Comparison of ENCODE assay signal across 1 cellular context in the genomic region with DNA sequence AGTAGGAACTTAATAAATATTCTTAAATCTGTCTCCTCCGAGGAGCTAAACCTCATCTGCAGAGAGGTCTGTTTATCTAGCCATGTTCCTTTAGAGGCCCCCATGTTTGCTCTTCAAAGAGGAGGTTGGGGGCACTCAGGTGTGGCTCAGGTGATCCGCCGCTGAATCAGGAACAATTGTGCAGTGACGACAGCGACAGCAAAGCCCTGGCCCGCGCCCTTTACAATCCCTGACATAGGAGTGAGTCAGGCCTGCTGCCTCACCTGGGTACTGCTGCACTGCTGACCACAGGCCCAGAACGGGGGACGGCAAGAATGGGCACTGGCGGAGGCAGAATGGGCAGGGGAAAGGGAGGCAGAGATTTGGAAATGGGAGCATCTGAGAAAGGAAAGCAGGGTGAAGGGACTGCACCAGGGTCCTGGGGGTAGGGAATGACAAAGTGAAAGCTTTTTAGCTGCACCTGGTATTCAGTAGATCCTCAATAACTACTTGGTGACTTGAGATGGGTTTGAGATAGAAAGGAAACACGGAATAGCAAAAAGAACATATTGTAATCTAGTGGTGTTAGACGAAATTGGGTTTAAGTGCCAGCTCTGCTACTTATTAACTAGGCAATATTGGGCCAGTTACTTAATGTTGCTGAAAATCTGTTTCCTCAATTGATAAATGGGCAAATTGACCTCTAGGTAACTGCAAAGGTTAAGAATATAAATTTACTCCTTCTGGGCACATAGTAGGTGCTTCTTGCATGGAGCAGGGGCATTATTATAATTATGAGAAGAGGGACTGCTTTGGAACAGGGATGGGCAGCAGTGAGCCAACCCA.
TF ChIP-seq lines count a peak whose summit lies in the region.

No MANE protein-coding gene starts in this region.

TF ChIP-seq in HepG2, 621 proteins besides CTCF, POLR2A, EP300 and RAD21 (continued from another document and continues in another):
- TF ChIP-seq, protein P1, sequence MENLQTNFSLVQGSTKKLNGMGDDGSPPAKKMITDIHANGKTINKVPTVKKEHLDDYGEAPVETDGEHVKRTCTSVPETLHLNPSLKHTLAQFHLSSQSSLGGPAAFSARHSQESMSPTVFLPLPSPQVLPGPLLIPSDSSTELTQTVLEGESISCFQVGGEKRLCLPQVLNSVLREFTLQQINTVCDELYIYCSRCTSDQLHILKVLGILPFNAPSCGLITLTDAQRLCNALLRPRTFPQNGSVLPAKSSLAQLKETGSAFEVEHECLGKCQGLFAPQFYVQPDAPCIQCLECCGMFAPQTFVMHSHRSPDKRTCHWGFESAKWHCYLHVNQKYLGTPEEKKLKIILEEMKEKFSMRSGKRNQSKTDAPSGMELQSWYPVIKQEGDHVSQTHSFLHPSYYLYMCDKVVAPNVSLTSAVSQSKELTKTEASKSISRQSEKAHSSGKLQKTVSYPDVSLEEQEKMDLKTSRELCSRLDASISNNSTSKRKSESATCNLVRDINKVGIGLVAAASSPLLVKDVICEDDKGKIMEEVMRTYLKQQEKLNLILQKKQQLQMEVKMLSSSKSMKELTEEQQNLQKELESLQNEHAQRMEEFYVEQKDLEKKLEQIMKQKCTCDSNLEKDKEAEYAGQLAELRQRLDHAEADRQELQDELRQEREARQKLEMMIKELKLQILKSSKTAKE (CRISPR knock-in tag; IDR thresholded peaks at IDR 0.05; ENCODE audit: borderline replicate concordance), result no peak
- TF ChIP-seq, protein P2, sequence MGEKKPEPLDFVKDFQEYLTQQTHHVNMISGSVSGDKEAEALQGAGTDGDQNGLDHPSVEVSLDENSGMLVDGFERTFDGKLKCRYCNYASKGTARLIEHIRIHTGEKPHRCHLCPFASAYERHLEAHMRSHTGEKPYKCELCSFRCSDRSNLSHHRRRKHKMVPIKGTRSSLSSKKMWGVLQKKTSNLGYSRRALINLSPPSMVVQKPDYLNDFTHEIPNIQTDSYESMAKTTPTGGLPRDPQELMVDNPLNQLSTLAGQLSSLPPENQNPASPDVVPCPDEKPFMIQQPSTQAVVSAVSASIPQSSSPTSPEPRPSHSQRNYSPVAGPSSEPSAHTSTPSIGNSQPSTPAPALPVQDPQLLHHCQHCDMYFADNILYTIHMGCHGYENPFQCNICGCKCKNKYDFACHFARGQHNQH (CRISPR knock-in tag; IDR thresholded peaks at IDR 0.05), result 0 out of 2 replicates have a peak, but pooled peaks have one; percentile 15
- TF ChIP-seq ZBTB38 (CRISPR knock-in tag; IDR thresholded peaks at IDR 0.05) (peak; percentile 68), ZNF577 (CRISPR knock-in tag; IDR thresholded peaks at IDR 0.05; ENCODE audit: borderline replicate concordance, low read depth) (no peak), RARG (CRISPR knock-in tag; IDR thresholded peaks at IDR 0.05; ENCODE audit: low read depth) (no peak), PHF21A (CRISPR knock-in tag; IDR thresholded peaks at IDR 0.05) (0 out of 2 replicates have a peak, but pooled peaks have one; percentile 50), ZKSCAN1 (IDR thresholded peaks at IDR 0.05; ENCODE audit: low read length) (peak; percentile 76; the same call in 1 of the 2 replicates), KLF13 (CRISPR knock-in tag; IDR thresholded peaks at IDR 0.05) (no peak), ISX (CRISPR knock-in tag; conservative IDR thresholded peaks at IDR 0.05) (no peak), TEAD3 (CRISPR knock-in tag; optimal IDR thresholded peaks at IDR 0.05; ENCODE audit: borderline replicate concordance) (peak; percentile 29), ZNF34 (CRISPR knock-in tag; IDR thresholded peaks at IDR 0.05; ENCODE audit: borderline replicate concordance) (no peak), ZNF253 (CRISPR knock-in tag; IDR thresholded peaks at IDR 0.05; ENCODE audit: borderline replicate concordance) (no peak), NFYB (CRISPR knock-in tag; IDR thresholded peaks at IDR 0.05) (no peak; the same call in 1 of the 2 replicates), ZFY (CRISPR knock-in tag; IDR thresholded peaks at IDR 0.05) (peak; percentile 72), NFIB (CRISPR knock-in tag; IDR thresholded peaks at IDR 0.05; ENCODE audit: borderline replicate concordance) (no peak), ZFP1 (CRISPR knock-in tag; IDR thresholded peaks at IDR 0.05) (no peak; the same call in 1 of the 2 replicates), GTF2F1 (IDR thresholded peaks at IDR 0.05; ENCODE audit: low read length) (0 out of 2 replicates have a peak, but pooled peaks have one; percentile 26), FOSL2 (CRISPR knock-in tag; IDR thresholded peaks at IDR 0.05) (peak; percentile 87), CREB1 (IDR thresholded peaks at IDR 0.05) (peak; percentile 42; the same call in 1 of the 2 replicates), CREB1 (CRISPR knock-in tag; IDR thresholded peaks at IDR 0.05) (no peak), ZNF335 (CRISPR knock-in tag; IDR thresholded peaks at IDR 0.05) (0 out of 2 replicates have a peak, but pooled peaks have one; percentile 16), HDAC2 (CRISPR knock-in tag; IDR thresholded peaks at IDR 0.05) (0 out of 2 replicates have a peak, but pooled peaks have one; percentile 13), ELF3 (CRISPR knock-in tag; IDR thresholded peaks at IDR 0.05) (peak; percentile 58; the same call in 1 of the 2 replicates), NCOA2 (CRISPR knock-in tag; IDR thresholded peaks at IDR 0.05) (no peak; the same call in 1 of the 2 replicates), ZNF563 (CRISPR knock-in tag; IDR thresholded peaks at IDR 0.05) (no peak), AGO2 (optimal IDR thresholded peaks at IDR 0.05; ENCODE audit: low read depth, low read length) (peak; percentile 49)
- TF ChIP-seq, protein P3, sequence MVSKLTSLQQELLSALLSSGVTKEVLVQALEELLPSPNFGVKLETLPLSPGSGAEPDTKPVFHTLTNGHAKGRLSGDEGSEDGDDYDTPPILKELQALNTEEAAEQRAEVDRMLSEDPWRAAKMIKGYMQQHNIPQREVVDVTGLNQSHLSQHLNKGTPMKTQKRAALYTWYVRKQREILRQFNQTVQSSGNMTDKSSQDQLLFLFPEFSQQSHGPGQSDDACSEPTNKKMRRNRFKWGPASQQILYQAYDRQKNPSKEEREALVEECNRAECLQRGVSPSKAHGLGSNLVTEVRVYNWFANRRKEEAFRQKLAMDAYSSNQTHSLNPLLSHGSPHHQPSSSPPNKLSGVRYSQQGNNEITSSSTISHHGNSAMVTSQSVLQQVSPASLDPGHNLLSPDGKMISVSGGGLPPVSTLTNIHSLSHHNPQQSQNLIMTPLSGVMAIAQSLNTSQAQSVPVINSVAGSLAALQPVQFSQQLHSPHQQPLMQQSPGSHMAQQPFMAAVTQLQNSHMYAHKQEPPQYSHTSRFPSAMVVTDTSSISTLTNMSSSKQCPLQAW (CRISPR knock-in tag; IDR thresholded peaks at IDR 0.05), result peak; percentile 43; the same call in 1 of the 2 replicates
- TF ChIP-seq, protein P4, sequence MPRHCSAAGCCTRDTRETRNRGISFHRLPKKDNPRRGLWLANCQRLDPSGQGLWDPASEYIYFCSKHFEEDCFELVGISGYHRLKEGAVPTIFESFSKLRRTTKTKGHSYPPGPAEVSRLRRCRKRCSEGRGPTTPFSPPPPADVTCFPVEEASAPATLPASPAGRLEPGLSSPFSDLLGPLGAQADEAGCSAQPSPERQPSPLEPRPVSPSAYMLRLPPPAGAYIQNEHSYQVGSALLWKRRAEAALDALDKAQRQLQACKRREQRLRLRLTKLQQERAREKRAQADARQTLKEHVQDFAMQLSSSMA (CRISPR knock-in tag; IDR thresholded peaks at IDR 0.05), result 0 out of 2 replicates have a peak, but pooled peaks have one; percentile 38
- TF ChIP-seq, protein P5, sequence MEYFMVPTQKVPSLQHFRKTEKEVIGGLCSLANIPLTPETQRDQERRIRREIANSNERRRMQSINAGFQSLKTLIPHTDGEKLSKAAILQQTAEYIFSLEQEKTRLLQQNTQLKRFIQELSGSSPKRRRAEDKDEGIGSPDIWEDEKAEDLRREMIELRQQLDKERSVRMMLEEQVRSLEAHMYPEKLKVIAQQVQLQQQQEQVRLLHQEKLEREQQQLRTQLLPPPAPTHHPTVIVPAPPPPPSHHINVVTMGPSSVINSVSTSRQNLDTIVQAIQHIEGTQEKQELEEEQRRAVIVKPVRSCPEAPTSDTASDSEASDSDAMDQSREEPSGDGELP (IDR thresholded peaks at IDR 0.05; ENCODE audit: borderline replicate concordance, low read depth), result peak; percentile 66; the same call in 1 of the 2 replicates
- TF ChIP-seq, protein P6, sequence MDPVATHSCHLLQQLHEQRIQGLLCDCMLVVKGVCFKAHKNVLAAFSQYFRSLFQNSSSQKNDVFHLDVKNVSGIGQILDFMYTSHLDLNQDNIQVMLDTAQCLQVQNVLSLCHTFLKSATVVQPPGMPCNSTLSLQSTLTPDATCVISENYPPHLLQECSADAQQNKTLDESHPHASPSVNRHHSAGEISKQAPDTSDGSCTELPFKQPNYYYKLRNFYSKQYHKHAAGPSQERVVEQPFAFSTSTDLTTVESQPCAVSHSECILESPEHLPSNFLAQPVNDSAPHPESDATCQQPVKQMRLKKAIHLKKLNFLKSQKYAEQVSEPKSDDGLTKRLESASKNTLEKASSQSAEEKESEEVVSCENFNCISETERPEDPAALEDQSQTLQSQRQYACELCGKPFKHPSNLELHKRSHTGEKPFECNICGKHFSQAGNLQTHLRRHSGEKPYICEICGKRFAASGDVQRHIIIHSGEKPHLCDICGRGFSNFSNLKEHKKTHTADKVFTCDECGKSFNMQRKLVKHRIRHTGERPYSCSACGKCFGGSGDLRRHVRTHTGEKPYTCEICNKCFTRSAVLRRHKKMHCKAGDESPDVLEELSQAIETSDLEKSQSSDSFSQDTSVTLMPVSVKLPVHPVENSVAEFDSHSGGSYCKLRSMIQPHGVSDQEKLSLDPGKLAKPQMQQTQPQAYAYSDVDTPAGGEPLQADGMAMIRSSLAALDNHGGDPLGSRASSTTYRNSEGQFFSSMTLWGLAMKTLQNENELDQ (CRISPR knock-in tag; IDR thresholded peaks at IDR 0.05; ENCODE audit: borderline replicate concordance), result 0 out of 2 replicates have a peak, but pooled peaks have one; percentile 7
- TF ChIP-seq, protein P7, sequence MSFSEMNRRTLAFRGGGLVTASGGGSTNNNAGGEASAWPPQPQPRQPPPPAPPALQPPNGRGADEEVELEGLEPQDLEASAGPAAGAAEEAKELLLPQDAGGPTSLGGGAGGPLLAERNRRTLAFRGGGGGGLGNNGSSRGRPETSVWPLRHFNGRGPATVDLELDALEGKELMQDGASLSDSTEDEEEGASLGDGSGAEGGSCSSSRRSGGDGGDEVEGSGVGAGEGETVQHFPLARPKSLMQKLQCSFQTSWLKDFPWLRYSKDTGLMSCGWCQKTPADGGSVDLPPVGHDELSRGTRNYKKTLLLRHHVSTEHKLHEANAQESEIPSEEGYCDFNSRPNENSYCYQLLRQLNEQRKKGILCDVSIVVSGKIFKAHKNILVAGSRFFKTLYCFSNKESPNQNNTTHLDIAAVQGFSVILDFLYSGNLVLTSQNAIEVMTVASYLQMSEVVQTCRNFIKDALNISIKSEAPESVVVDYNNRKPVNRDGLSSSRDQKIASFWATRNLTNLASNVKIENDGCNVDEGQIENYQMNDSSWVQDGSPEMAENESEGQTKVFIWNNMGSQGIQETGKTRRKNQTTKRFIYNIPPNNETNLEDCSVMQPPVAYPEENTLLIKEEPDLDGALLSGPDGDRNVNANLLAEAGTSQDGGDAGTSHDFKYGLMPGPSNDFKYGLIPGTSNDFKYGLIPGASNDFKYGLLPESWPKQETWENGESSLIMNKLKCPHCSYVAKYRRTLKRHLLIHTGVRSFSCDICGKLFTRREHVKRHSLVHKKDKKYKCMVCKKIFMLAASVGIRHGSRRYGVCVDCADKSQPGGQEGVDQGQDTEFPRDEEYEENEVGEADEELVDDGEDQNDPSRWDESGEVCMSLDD (CRISPR knock-in tag; IDR thresholded peaks at IDR 0.05; ENCODE audit: borderline replicate concordance), result no peak
- TF ChIP-seq, protein P8, sequence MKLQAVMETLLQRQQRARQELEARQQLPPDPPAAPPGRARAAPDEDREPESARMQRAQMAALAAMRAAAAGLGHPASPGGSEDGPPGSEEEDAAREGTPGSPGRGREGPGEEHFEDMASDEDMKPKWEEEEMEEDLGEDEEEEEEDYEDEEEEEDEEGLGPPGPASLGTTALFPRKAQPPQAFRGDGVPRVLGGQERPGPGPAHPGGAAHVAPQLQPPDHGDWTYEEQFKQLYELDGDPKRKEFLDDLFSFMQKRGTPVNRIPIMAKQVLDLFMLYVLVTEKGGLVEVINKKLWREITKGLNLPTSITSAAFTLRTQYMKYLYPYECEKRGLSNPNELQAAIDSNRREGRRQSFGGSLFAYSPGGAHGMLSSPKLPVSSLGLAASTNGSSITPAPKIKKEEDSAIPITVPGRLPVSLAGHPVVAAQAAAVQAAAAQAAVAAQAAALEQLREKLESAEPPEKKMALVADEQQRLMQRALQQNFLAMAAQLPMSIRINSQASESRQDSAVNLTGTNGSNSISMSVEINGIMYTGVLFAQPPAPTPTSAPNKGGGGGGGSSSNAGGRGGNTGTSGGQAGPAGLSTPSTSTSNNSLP (IDR thresholded peaks at IDR 0.05; ENCODE audit: low read depth, low read length), result no peak
- TF ChIP-seq, protein P9, sequence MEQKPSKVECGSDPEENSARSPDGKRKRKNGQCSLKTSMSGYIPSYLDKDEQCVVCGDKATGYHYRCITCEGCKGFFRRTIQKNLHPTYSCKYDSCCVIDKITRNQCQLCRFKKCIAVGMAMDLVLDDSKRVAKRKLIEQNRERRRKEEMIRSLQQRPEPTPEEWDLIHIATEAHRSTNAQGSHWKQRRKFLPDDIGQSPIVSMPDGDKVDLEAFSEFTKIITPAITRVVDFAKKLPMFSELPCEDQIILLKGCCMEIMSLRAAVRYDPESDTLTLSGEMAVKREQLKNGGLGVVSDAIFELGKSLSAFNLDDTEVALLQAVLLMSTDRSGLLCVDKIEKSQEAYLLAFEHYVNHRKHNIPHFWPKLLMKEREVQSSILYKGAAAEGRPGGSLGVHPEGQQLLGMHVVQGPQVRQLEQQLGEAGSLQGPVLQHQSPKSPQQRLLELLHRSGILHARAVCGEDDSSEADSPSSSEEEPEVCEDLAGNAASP (CRISPR knock-in tag; IDR thresholded peaks at IDR 0.05; ENCODE audit: borderline replicate concordance), result 0 out of 2 replicates have a peak, but pooled peaks have one; percentile 1
- TF ChIP-seq, protein P10, sequence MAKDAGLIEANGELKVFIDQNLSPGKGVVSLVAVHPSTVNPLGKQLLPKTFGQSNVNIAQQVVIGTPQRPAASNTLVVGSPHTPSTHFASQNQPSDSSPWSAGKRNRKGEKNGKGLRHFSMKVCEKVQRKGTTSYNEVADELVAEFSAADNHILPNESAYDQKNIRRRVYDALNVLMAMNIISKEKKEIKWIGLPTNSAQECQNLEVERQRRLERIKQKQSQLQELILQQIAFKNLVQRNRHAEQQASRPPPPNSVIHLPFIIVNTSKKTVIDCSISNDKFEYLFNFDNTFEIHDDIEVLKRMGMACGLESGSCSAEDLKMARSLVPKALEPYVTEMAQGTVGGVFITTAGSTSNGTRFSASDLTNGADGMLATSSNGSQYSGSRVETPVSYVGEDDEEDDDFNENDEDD (CRISPR knock-in tag; IDR thresholded peaks at IDR 0.05; ENCODE audit: borderline replicate concordance), result peak; percentile 38; the same call in 1 of the 2 replicates
- TF ChIP-seq, protein P11, sequence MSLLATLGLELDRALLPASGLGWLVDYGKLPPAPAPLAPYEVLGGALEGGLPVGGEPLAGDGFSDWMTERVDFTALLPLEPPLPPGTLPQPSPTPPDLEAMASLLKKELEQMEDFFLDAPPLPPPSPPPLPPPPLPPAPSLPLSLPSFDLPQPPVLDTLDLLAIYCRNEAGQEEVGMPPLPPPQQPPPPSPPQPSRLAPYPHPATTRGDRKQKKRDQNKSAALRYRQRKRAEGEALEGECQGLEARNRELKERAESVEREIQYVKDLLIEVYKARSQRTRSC (CRISPR knock-in tag; IDR thresholded peaks at IDR 0.05; ENCODE audit: low read depth), result no peak
